In genomic region chr17:7136266-7136877, GRCh38 we compare ENCODE assay signal across 8 cellular contexts. TPM values are rescaled to one million over a fixed set of nuclear protein-coding genes. Genes with fewer than 3 reads are reported as not detected.
A peak's percentile ranks its signal among the peaks of the same experiment; 100 is the strongest.
DNase-seq lines count a peak whose midpoint lies in the region; ATAC-seq, FAIRE-seq and TF ChIP-seq lines count a peak whose summit lies in the region.

No MANE protein-coding gene starts in this region.

- TF ChIP-seq POLR2A in tibial nerve (IDR thresholded peaks at IDR 0.05), result no peak

- no peaks in the 10 kb centered on the region for H3K9me3 Mint-ChIP-seq in CD8-positive, alpha-beta memory T cell
- H3K9me3 Mint-ChIP-seq in IgD-negative memory B cell, result no peaks in the 10 kb centered on the region

- no peak overlapping the region for H3K4me3 ChIP-seq in CD8-positive, alpha-beta memory T cell (ENCODE audit: low read length)
- no peak overlapping the region for H3K4me3 ChIP-seq in pancreas
- H3K4me3 ChIP-seq in tibial nerve, result peak overlapping the region in 1 of 4 donors; percentile 2

- ATAC-seq in foreskin keratinocyte (no peak), pancreas (peak in 3 of 4 donors; percentile 68 to 76 (median 69)), HG03135 (IDR thresholded peaks at IDR 0.05; ENCODE audit: unreplicated experiment) (no peak)

- peaks cover 18 to 20% of the 10 kb centered on the region in 2 donors for H3K27me3 Mint-ChIP-seq in CD8-positive, alpha-beta memory T cell
- peaks cover 11% of the 10 kb centered on the region for H3K27me3 Mint-ChIP-seq in IgD-negative memory B cell

- H3K9me3 ChIP-seq in CD8-positive, alpha-beta memory T cell (ENCODE audit: low read length), result no peaks in the 10 kb centered on the region
- no peaks in the 10 kb centered on the region for H3K9me3 ChIP-seq in pancreas
- H3K9me3 ChIP-seq in tibial nerve, result no peaks in the 10 kb centered on the region

- TF ChIP-seq CTCF in RWPE1 (conservative IDR thresholded peaks at IDR 0.05; ENCODE audit: low read depth) (peak; percentile 92), foreskin keratinocyte (conservative IDR thresholded peaks at IDR 0.05) (peak; percentile 92), pancreas (IDR thresholded peaks at IDR 0.05) (peak; percentile 75 to 87 (median 77)), tibial nerve (IDR thresholded peaks at IDR 0.05) (peak; percentile 77 to 87 (median 80))

- H3K4me1 Mint-ChIP-seq in CD8-positive, alpha-beta memory T cell, result peaks cover 12 to 26% (median 17%) of the 10 kb centered on the region in 3 donors
- peaks cover 15 to 20% (median 16%) of the 10 kb centered on the region in 3 donors for H3K4me1 Mint-ChIP-seq in IgD-negative memory B cell

- FAIRE-seq in pancreas (lab: Jason Lieb, UNC), result no peak

- POLR2A ChIA-PET in CD8-positive, alpha-beta memory T cell (lab: Charles Lee), result interaction anchor here (0.7 to 1.5 kb wide), 3 partner anchors 90 to 160 kb away, joined by 3 to 9 read pairs (median 7); partner anchors contain the start of gene SLC16A13
- POLR2A ChIA-PET in RWPE1 (lab: Yijun Ruan, JAX; ENCODE audit: low non-redundant PET), result no interaction called here

- H3K36me3 ChIP-seq in CD8-positive, alpha-beta memory T cell (ENCODE audit: insufficient read depth, low read length), result no peaks in the 10 kb centered on the region
- H3K36me3 ChIP-seq in pancreas (no peaks in the 10 kb centered on the region), tibial nerve (no peaks in the 10 kb centered on the region)

- H3K36me3 Mint-ChIP-seq in CD8-positive, alpha-beta memory T cell, result no peaks in the 10 kb centered on the region
- H3K36me3 Mint-ChIP-seq in IgD-negative memory B cell, result no peaks in the 10 kb centered on the region

- WGBS in pancreas, 2 donors, result 13 to 16% methylated on average over 9 of the region's 9 CpGs
- 23 to 29% methylated on average over 9 of the region's 9 CpGs for WGBS in tibial nerve, 2 donors

- H3K27me3 ChIP-seq in CD8-positive, alpha-beta memory T cell (ENCODE audit: insufficient read depth, low read length, poor library complexity, severe bottlenecking), result no peaks in the 10 kb centered on the region
- peaks cover 18% of the 10 kb centered on the region for H3K27me3 ChIP-seq in foreskin keratinocyte
- H3K27me3 ChIP-seq in pancreas, result no peaks in the 10 kb centered on the region
- H3K27me3 ChIP-seq in tibial nerve, result peaks cover 0 to 70% of the 10 kb centered on the region in 2 donors

- CTCF ChIA-PET in CD8-positive, alpha-beta memory T cell (lab: Charles Lee), result interaction anchor here (0.9 to 9.3 kb wide), 13 partner anchors 10 to 225 kb away, joined by 3 to 169 read pairs (median 4); partner anchors contain the start of gene SLC16A11
- CTCF ChIA-PET in RWPE1 (lab: Yijun Ruan, JAX), result interaction anchor here (0.6 to 5.4 kb wide), 8 partner anchors 28 to 137 kb away, joined by 3 to 63 read pairs (median 5); no protein-coding TSS in a partner anchor

- H3K4me3 Mint-ChIP-seq in CD8-positive, alpha-beta memory T cell, result no peak overlapping the region
- peak overlapping the region in 2 of 4 donors; percentile 6 to 25 for H3K4me3 Mint-ChIP-seq in IgD-negative memory B cell

- TF ChIP-seq EP300 in tibial nerve (IDR thresholded peaks at IDR 0.05), result no peak

- H3K4me1 ChIP-seq in CD8-positive, alpha-beta memory T cell (ENCODE audit: insufficient read depth, low read length), result peaks cover 13% of the 10 kb centered on the region
- no peaks in the 10 kb centered on the region for H3K4me1 ChIP-seq in foreskin keratinocyte
- H3K4me1 ChIP-seq in pancreas, result no peaks in the 10 kb centered on the region
- peaks cover 0 to 24% (median 2%) of the 10 kb centered on the region in 4 donors for H3K4me1 ChIP-seq in tibial nerve

- H3K27ac ChIP-seq in CD8-positive, alpha-beta memory T cell (ENCODE audit: low read depth, low read length), result no peak overlapping the region
- H3K27ac ChIP-seq in RWPE1, result no peak overlapping the region
- no peak overlapping the region for H3K27ac ChIP-seq in foreskin keratinocyte
- no peak overlapping the region for H3K27ac ChIP-seq in pancreas
- no peak overlapping the region for H3K27ac ChIP-seq in tibial nerve

- DNase-seq in CD8-positive, alpha-beta memory T cell, result peak; percentile 58 to 84 (median 69)
- DNase-seq in RWPE1 (ENCODE audit: low spot score) (peak; percentile 52), foreskin keratinocyte (peak in 1 of 2 donors; percentile 28), pancreas (peak; percentile 37 to 91 (median 72)), tibial nerve (ENCODE audit: low spot score in 2 of 2) (peak; percentile 75 to 90)
- peak; percentile 69 for DNase-seq in activated T-helper 9 cell treated with anti-CD3 and anti-CD28 coated beads, Interleukin-2, amount 50 U/mL, for 16 hours (ENCODE audit: low read depth)

- no peak overlapping the region for H3K27ac Mint-ChIP-seq in CD8-positive, alpha-beta memory T cell
- peak overlapping the region in 2 of 3 donors; percentile 22 to 71 for H3K27ac Mint-ChIP-seq in IgD-negative memory B cell

- intact Hi-C loops in pancreas (cut with DNase I), result loop anchor here (5.0 kb wide), 1 partner anchor 84 kb away; no protein-coding TSS in a partner anchor

RNA-seq across cellular contexts. Expression of gene ASGR2, which starts 21.8 kb away (rescaled TPM):
- total RNA-seq in CD8-positive, alpha-beta memory T cell, result not detected
- not detected for polyA plus RNA-seq in CD8-positive, alpha-beta memory T cell
- polyA plus RNA-seq in IgD-negative memory B cell (0.60 TPM), foreskin keratinocyte (not detected in 2 replicates), pancreas (under 1 TPM; 0.46 to 0.80 TPM)
- total RNA-seq in foreskin keratinocyte (not detected in 2 replicates), pancreas (under 1 TPM in 4 of 6 donors, not detected in 2; 0.29 to 0.63 (median 0.36) TPM), tibial nerve (under 1 TPM in 1 of 4 donors, not detected in 3; 0.60 TPM)

RNA-seq across cellular contexts. Expression of gene ASGR1, which starts 42.8 kb away (rescaled TPM):
- under 1 TPM; 0.46 to 0.55 TPM for total RNA-seq in CD8-positive, alpha-beta memory T cell
- not detected for polyA plus RNA-seq in CD8-positive, alpha-beta memory T cell
- polyA plus RNA-seq in IgD-negative memory B cell (0.50 TPM), foreskin keratinocyte (0.28 and 0.46 TPM in 2 replicates), pancreas (1 to 10 TPM; 1.2 to 2.6 TPM)
- total RNA-seq in foreskin keratinocyte (0.14 and 0.21 TPM in 2 replicates), pancreas (under 1 TPM in 5 of 6 donors, not detected in 1; 0.28 to 0.75 (median 0.47) TPM), tibial nerve (1 to 10 TPM in 1 of 4 donors, under 1 TPM in 2, not detected in 1; 0.21 to 1.5 (median 0.59) TPM)

RNA-seq across cellular contexts. Expression of gene CLEC10A, which starts 56.3 kb away (rescaled TPM):
- total RNA-seq in CD8-positive, alpha-beta memory T cell, result under 1 TPM; 0.33 to 0.42 TPM
- not detected for polyA plus RNA-seq in CD8-positive, alpha-beta memory T cell
- not detected for polyA plus RNA-seq in IgD-negative memory B cell
- total RNA-seq in foreskin keratinocyte, result not detected in 2 replicates
- not detected in 2 replicates for polyA plus RNA-seq in foreskin keratinocyte
- 1 to 10 TPM in 3 of 6 donors, under 1 TPM in 2, not detected in 1; 0.28 to 3.6 (median 2.6) TPM for total RNA-seq in pancreas
- polyA plus RNA-seq in pancreas, result 1 to 10 TPM in 1 of 2 donors, under 1 TPM in 1; 0.80 to 1.3 TPM
- total RNA-seq in tibial nerve, result 10 to 100 TPM in 2 of 4 donors, 1 to 10 TPM in 2; 2.2 to 19.8 (median 10.3) TPM

Comparison
In these comparisons a context has a peak if more than half of its experiments do, and no peak if none do; other contexts are left out.
1. H3K27ac Mint-ChIP-seq: peak in IgD-negative memory B cell (2 of 3); none in CD8-positive, alpha-beta memory T cell (0 of 8).
2. ATAC-seq: peak in pancreas (3 of 4); none in foreskin keratinocyte (single experiment) and HG03135 (single experiment).
3. Peak in every context shown above with its lines, with median percentiles within 50 percentile points of each other: CTCF ChIP-seq.